Comparison of ENCODE assay signal across 1 cellular context in the genomic region with DNA sequence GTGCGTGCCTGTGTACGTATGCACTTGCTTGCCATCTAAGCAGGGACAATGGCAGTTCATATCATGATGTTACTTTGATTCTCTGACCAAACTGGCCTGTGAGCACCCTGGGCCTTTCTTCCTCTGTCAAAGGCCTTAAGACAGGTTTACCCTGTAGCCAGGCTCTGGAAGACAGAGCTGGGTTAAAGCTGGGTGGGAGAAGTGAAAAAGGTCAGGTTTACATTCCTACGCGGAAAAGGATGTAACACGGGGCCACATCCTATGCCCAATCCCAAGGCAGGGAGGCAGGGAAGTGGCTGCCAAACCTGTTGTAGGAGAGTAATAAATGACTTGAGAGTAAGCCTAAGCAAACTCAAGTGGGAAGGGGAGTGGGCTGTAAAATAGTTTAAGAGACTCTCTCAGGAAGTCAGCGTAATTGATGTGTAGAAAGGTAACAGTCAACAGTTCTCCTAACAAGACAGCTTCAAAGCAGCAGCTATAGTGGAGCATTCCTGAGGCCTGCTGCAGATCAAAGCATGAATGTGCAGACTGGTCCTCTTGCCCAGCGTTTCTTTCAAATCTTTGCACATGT.
TF ChIP-seq lines count a peak whose summit lies in the region.

No MANE protein-coding gene starts in this region.

TF ChIP-seq in IMR-90, 13 proteins besides CTCF, POLR2A, EP300 and RAD21:
- TF ChIP-seq BHLHE40 (IDR thresholded peaks at IDR 0.05; ENCODE audit: low read depth, low read length) (no peak), MAZ (IDR thresholded peaks at IDR 0.05; ENCODE audit: borderline replicate concordance, low read depth, low read length) (no peak), NFE2L2 (IDR thresholded peaks at IDR 0.05; ENCODE audit: low read depth, low read length) (no peak), SMC3 (IDR thresholded peaks at IDR 0.05; ENCODE audit: low read depth, low read length) (no peak), CHD1 (IDR thresholded peaks at IDR 0.05; ENCODE audit: low read depth, low read length) (no peak), CEBPB (IDR thresholded peaks at IDR 0.05; ENCODE audit: low read depth, low read length) (no peak), MXI1 (IDR thresholded peaks at IDR 0.05; ENCODE audit: borderline replicate concordance, low read depth, low read length) (no peak), RCOR1 (IDR thresholded peaks at IDR 0.05; ENCODE audit: insufficient replicate concordance, low read length) (no peak), FOS (IDR thresholded peaks at IDR 0.05; ENCODE audit: low read depth, low read length) (no peak), MAFK (IDR thresholded peaks at IDR 0.05; ENCODE audit: low read depth, low read length) (no peak), RFX5 (IDR thresholded peaks at IDR 0.05; ENCODE audit: low read depth, low read length) (no peak)
- TF ChIP-seq, protein P1, sequence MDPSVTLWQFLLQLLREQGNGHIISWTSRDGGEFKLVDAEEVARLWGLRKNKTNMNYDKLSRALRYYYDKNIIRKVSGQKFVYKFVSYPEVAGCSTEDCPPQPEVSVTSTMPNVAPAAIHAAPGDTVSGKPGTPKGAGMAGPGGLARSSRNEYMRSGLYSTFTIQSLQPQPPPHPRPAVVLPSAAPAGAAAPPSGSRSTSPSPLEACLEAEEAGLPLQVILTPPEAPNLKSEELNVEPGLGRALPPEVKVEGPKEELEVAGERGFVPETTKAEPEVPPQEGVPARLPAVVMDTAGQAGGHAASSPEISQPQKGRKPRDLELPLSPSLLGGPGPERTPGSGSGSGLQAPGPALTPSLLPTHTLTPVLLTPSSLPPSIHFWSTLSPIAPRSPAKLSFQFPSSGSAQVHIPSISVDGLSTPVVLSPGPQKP (IDR thresholded peaks at IDR 0.05; ENCODE audit: borderline replicate concordance, low read depth, low read length), result no peak
- TF ChIP-seq, protein P2, sequence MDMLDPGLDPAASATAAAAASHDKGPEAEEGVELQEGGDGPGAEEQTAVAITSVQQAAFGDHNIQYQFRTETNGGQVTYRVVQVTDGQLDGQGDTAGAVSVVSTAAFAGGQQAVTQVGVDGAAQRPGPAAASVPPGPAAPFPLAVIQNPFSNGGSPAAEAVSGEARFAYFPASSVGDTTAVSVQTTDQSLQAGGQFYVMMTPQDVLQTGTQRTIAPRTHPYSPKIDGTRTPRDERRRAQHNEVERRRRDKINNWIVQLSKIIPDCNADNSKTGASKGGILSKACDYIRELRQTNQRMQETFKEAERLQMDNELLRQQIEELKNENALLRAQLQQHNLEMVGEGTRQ (IDR thresholded peaks at IDR 0.05; ENCODE audit: low read depth, low read length), result no peak
